Comparison of ENCODE assay signal across 17 cellular contexts in genomic region chr2:203470371-203470770, GRCh38.
DNase-seq lines count a peak whose midpoint lies in the region; TF ChIP-seq lines count a peak whose summit lies in the region.
"Had no signal": no experiment of that assay in that cellular context is flagged by ENCODE, and none has a peak within 500 bp of the region (broad histone marks: within the 10 kb centered on the region; RNA-seq: fewer than 3 reads in every experiment).

No MANE protein-coding gene starts in this region.

- peak overlapping the region; percentile 21; the same call in 1 of the 2 replicates for H3K27ac ChIP-seq in GM23248
- H3K27ac ChIP-seq: foreskin keratinocyte had no signal

- H3K9me2 ChIP-seq in GM23248 (ENCODE audit: insufficient read depth) = no peaks in the 10 kb centered on the region

- peaks cover 17% of the 10 kb centered on the region for H3K4me1 ChIP-seq in GM23248 (ENCODE audit: insufficient read depth)
- H3K4me1 ChIP-seq: foreskin keratinocyte had no signal

- WGBS in GM23248 (ENCODE audit: low coverage in 1 of 2, low lambda C conversion rate in 2 of 2, missing lambda C conversion rate in 2 of 2), 2 experiments = 87 to 92% methylated on average over 4 of the region's 4 CpGs

- H3K27me3 ChIP-seq in GM23248 (replicated peaks; ENCODE audit: insufficient read depth) = no peaks in the 10 kb centered on the region
- H3K27me3 ChIP-seq: foreskin keratinocyte had no signal

- no peak for TF ChIP-seq CTCF in fibroblast of mammary gland (conservative IDR thresholded peaks at IDR 0.05; ENCODE audit: control insufficient read depth, insufficient read depth, low read depth, low read length)

- H3K36me3 ChIP-seq in GM23248 (ENCODE audit: low read depth) = peaks cover 91% of the 10 kb centered on the region

- in situ Hi-C loops in GM23248 (cut with MboI) = no loop called here

- H3F3A ChIP-seq in GM23248 (ENCODE audit: insufficient read depth) = peaks cover 79% of the 10 kb centered on the region

- no peaks in the 10 kb centered on the region; the same call in 1 of the 2 replicates for H4K20me1 ChIP-seq in GM23248 (ENCODE audit: insufficient read depth)

- H3K4me3 ChIP-seq in GM23248 (no peak overlapping the region), fibroblast of mammary gland (ENCODE audit: control insufficient read depth, low read depth, low read length) (no peak overlapping the region)

- no peaks in the 10 kb centered on the region for H3K9me3 ChIP-seq in GM23248 (ENCODE audit: low read depth)

- H2AFZ ChIP-seq in GM23248 = no peak overlapping the region

- DNase-seq in GM23248 (peak; percentile 52), NCI-H69 (lab: John Stamatoyannopoulos, UW) (peak; percentile 2), fibroblast of mammary gland (ENCODE audit: low read depth) (peak; percentile 22), renal cortical epithelial cell (ENCODE audit: low read depth) (peak; percentile 65), retina (no peak)
- DNase-seq in stimulated activated CD8-positive, alpha-beta memory T cell treated with anti-CD3 and anti-CD28 coated beads, Interleukin-4, amount 100 ng/mL, for 48 hours = no peak
- no peak for DNase-seq in NK-92 treated with Interleukin-12 subunit alpha and Interleukin-12 subunit beta, amount 100 ng/mL, for 24 hours (lab: John Stamatoyannopoulos, UW)
- DNase-seq: activated CD4-positive, alpha-beta T cell treated with anti-CD3 and anti-CD28 coated beads, Interleukin-2, amount 10 ng/mL, durations not matched to agents 7 days and 5 days; activated CD8-positive, alpha-beta memory T cell treated with anti-CD3 and anti-CD28 coated beads, Interleukin-2, amount 50 U/mL, for 48 hours; activated naive CD4-positive, alpha-beta T cell treated with Interleukin-2 at 50 U/mL for 16 hours; aorta; foreskin keratinocyte; left cardiac atrium; NCI-H1105 treated with DMSO at 0.1 percent for 48 hours; NCI-H2171; occipital lobe; stimulated activated CD4-positive, alpha-beta T cell treated with anti-CD3 and anti-CD28 coated beads, Interleukin-2, amount 100 ng/mL, for 24 hours had no signal

- H3K79me2 ChIP-seq in GM23248 (ENCODE audit: insufficient read depth) = peaks cover 100% of the 10 kb centered on the region

- peak overlapping the region; percentile 2; the same call in 1 of the 2 replicates for H3K9ac ChIP-seq in GM23248

- H3K4me2 ChIP-seq in GM23248 (ENCODE audit: unreplicated experiment) = no peak overlapping the region

Comparison
In these comparisons a context has a peak if more than half of its experiments do, and no peak if none do; other contexts are left out.
1. DNase-seq: peak in GM23248 (single experiment), NCI-H69 (single experiment), fibroblast of mammary gland (single experiment) and renal cortical epithelial cell (single experiment); none in stimulated activated CD8-positive, alpha-beta memory T cell treated with anti-CD3 and anti-CD28 coated beads, Interleukin-4, amount 100 ng/mL, for 48 hours (single experiment), retina (single experiment) and NK-92 treated with Interleukin-12 subunit alpha and Interleukin-12 subunit beta, amount 100 ng/mL, for 24 hours (single experiment).